ENCODE assay signal across 8 cellular contexts in genomic region chr10:30435068-30435422, GRCh38. TPM values are rescaled to one million over a fixed set of nuclear protein-coding genes. Genes with fewer than 3 reads are reported as not detected.
DNase-seq lines count a peak whose midpoint lies in the region; ATAC-seq and TF ChIP-seq lines count a peak whose summit lies in the region.

No MANE protein-coding gene starts in this region.

- DNase-seq in AG04450 (ENCODE audit: low read depth, low spot score), result no peak
- peak; percentile 78 for DNase-seq in Karpas-422
- peak; percentile 24 to 50 (median 40) for DNase-seq in body of pancreas
- DNase-seq in NOMO-1 treated with dmso at 0.1 percent for 144 hours (lab: John Stamatoyannopoulos, UW; ENCODE audit: unreplicated experiment), result no peak
- no peak for DNase-seq in hippocampal formation (lab: John Stamatoyannopoulos, UW)
- no peak for DNase-seq in NCI-H774 (lab: John Stamatoyannopoulos, UW)

- no peaks in the 10 kb centered on the region for H3K9me2 ChIP-seq in Karpas-422 (replicated peaks; ENCODE audit: insufficient read depth, low read length)

- peak overlapping the region; percentile 96 for H3K4me2 ChIP-seq in Karpas-422 (ENCODE audit: low read depth, low read length, poor library complexity, severe bottlenecking)

- no peak for TF ChIP-seq POLR2A in body of pancreas (IDR thresholded peaks at IDR 0.05)

- whole genome bisulfite sequencing in body of pancreas, 2 donors, result 5 to 11% methylated on average over 13 of the region's 13 CpGs

- intact Hi-C loops in body of pancreas (cut with DNase I), result no loop called here

- CTCF ChIA-PET in AG04450 (lab: Charles Lee), result interaction anchor here (0.8 kb wide), 1 partner anchor 12 kb away, joined by 3 read pairs; no protein-coding TSS in a partner anchor

- H3K27me3 ChIP-seq in AG04450 (ENCODE audit: control insufficient read depth, insufficient read depth, low read length) (no peaks in the 10 kb centered on the region), Karpas-422 (ENCODE audit: low read length) (no peaks in the 10 kb centered on the region), body of pancreas (no peaks in the 10 kb centered on the region), layer of hippocampus (ENCODE audit: control insufficient read depth, insufficient read depth, low read length) (peaks cover 2% of the 10 kb centered on the region), subcutaneous abdominal adipose tissue (ENCODE audit: control insufficient read depth in 5 of 5, insufficient read depth in 4 of 5, low read length in 5 of 5) (no peaks in the 10 kb centered on the region)

- H3K27ac ChIP-seq in AG04450 (ENCODE audit: low read depth, low read length) (peak overlapping the region; percentile 82), Karpas-422 (ENCODE audit: low read length) (peak overlapping the region; percentile 97), body of pancreas (peak overlapping the region; percentile 87 to 99 (median 95)), layer of hippocampus (ENCODE audit: low read depth, low read length) (peak overlapping the region; percentile 90), subcutaneous abdominal adipose tissue (ENCODE audit: low read depth, low read length) (peak overlapping the region; percentile 99)

- H2AFZ ChIP-seq in Karpas-422 (ENCODE audit: low read length), result no peak overlapping the region

- H3K4me3 ChIP-seq in AG04450 (ENCODE audit: low read depth, low read length), result peak overlapping the region; percentile 72
- H3K4me3 ChIP-seq in Karpas-422 (ENCODE audit: low read length), result peak overlapping the region; percentile 92
- H3K4me3 ChIP-seq in body of pancreas, result peak overlapping the region; percentile 1 to 74
- H3K4me3 ChIP-seq in subcutaneous abdominal adipose tissue (ENCODE audit: low read depth in 1 of 5, low read length in 5 of 5), result peak overlapping the region; percentile 79 to 95 (median 92)

- H3K36me3 ChIP-seq in Karpas-422 (ENCODE audit: insufficient read depth, low read length) (peaks cover 47% of the 10 kb centered on the region), body of pancreas (replicated peaks in 1 of 2; ENCODE audit: insufficient read depth in 1 of 2, low read depth in 2 of 2) (no peaks in the 10 kb centered on the region), subcutaneous abdominal adipose tissue (ENCODE audit: control insufficient read depth in 5 of 5, insufficient read depth in 5 of 5, low read length in 5 of 5) (peaks cover 11 to 29% (median 14%) of the 10 kb centered on the region in 5 donors)

- POLR2A ChIA-PET in AG04450 (lab: Yijun Ruan, JAX), result interaction anchor here (1.7 kb wide), 1 partner anchor 21 kb away, joined by 5 read pairs; no protein-coding TSS in a partner anchor

- peaks cover 28% of the 10 kb centered on the region for H4K20me1 ChIP-seq in Karpas-422 (ENCODE audit: insufficient read depth, low read depth, low read length)

- TF ChIP-seq CTCF in AG04450 (IDR thresholded peaks at IDR 0.05; ENCODE audit: low read depth, low read length), result no peak
- no peak for TF ChIP-seq CTCF in body of pancreas (IDR thresholded peaks at IDR 0.05)

- H3K9me3 ChIP-seq in AG04450 (ENCODE audit: control insufficient read depth, insufficient read depth, low read length) (no peaks in the 10 kb centered on the region; the same call in 1 of the 2 replicates), Karpas-422 (ENCODE audit: low read length) (no peaks in the 10 kb centered on the region), body of pancreas (no peaks in the 10 kb centered on the region), subcutaneous abdominal adipose tissue (ENCODE audit: control insufficient read depth in 5 of 5, low read length in 5 of 5) (no peaks in the 10 kb centered on the region)

- peaks cover 82% of the 10 kb centered on the region for H3K79me2 ChIP-seq in Karpas-422 (ENCODE audit: low read length)

- ATAC-seq in body of pancreas, result no peak

- H3K9ac ChIP-seq in Karpas-422 (ENCODE audit: low read length) (peak overlapping the region; percentile 98), subcutaneous abdominal adipose tissue (ENCODE audit: low read length in 5 of 5) (peak overlapping the region; percentile 97 to 99 (median 99))

- H3K4me1 ChIP-seq in Karpas-422 (ENCODE audit: low read length), result peaks cover 70% of the 10 kb centered on the region
- peaks cover 15% of the 10 kb centered on the region for H3K4me1 ChIP-seq in body of pancreas
- H3K4me1 ChIP-seq in subcutaneous abdominal adipose tissue (ENCODE audit: control insufficient read depth in 5 of 5, insufficient read depth in 5 of 5, low read length in 5 of 5), result peaks cover 15 to 70% (median 54%) of the 10 kb centered on the region in 5 donors

RNA-seq across cellular contexts. Expression of gene MAP3K8, which starts 1.1 kb away (rescaled TPM):
- 4.3 and 5.3 TPM in 2 replicates for polyA plus RNA-seq in AG04450 (2011; rRNA removed)
- 4.3 and 4.8 TPM in 2 replicates for polyA minus RNA-seq in AG04450 (2011; rRNA and poly(A)+ RNA removed)
- 51.5 and 69.8 TPM in 2 replicates for total RNA-seq in Karpas-422 (2014; rRNA removed; shearing (Covaris generic); ENCODE audit: low replicate concordance)
- 10 to 100 TPM in 1 of 2 donors, 1 to 10 TPM in 1; 9.9 to 11.2 TPM for total RNA-seq in body of pancreas

Comparison
In these comparisons a context has a peak if more than half of its experiments do, and no peak if none do; other contexts are left out.
1. DNase-seq: peak in Karpas-422 (single experiment) and body of pancreas (4 of 4); none in AG04450 (single experiment), NOMO-1 treated with dmso at 0.1 percent for 144 hours (single experiment), hippocampal formation (0 of 2) and NCI-H774 (single experiment).
2. H3K4me3 ChIP-seq: peak in every context shown above with its lines; median percentile 92 in Karpas-422; 92 in subcutaneous abdominal adipose tissue; 72 in AG04450; 38 in body of pancreas.
3. Peak in every context shown above with its lines, with median percentiles within 50 percentile points of each other: H3K27ac ChIP-seq.